1 cellular context compared by ENCODE assay signal in the genomic region with DNA sequence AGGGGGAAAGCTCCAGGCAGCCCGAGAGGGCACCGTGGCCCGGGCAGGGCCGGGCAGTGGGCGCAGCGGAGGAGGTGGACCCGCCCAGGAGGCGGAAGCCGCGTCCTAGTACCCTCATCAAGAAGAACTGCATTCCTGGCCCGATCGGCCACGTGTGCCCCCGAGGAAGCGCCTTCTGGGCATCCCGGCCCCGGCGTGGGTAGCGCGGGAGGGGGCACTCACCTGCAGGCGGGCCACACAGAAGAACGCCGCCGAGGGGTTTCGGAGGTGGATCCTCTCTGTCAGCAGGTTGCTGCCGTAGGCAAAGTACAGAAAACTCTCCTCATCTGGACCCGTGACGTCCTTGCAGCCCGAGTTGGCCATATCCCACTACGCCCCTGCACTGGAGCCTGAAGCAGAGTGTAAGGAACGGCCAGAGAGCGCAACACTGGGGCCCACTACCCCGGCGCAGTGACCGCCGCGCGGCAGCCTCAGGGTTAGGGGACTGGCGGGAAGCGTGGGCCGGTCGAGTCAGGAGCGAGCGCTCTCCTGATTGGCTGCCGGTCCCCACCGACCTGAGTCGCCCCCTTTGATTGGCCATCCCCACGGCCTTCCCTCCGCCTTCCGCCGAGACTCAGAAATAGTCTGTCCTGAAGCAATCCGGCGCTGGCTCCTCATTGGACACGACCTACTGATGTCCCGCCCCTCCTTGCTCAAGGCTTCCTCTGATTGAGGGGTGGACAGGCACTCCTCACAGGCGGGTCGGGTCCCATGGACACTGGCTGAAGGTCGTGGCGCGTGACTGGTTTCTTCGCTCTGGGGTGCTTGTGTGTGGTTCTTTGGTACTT.
TF ChIP-seq lines count a peak whose summit lies in the region.

A gene with protein sequence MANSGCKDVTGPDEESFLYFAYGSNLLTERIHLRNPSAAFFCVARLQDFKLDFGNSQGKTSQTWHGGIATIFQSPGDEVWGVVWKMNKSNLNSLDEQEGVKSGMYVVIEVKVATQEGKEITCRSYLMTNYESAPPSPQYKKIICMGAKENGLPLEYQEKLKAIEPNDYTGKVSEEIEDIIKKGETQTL (minus strand): TSS at position 483 of the 827 bp plus-strand sequence. CDS start 120 bp downstream, at position 363.

TF ChIP-seq in K562, 482 proteins besides CTCF, POLR2A, EP300 and RAD21 (continued from another document and continues in another):
- TF ChIP-seq CHD4 (IDR thresholded peaks at IDR 0.05; ENCODE audit: insufficient read depth, insufficient replicate concordance, low read depth, low read length, poor library complexity, severe bottlenecking), result no peak
- no peak for TF ChIP-seq ZNF75A (CRISPR knock-in tag; IDR thresholded peaks at IDR 0.05)
- TF ChIP-seq DMBX1 (CRISPR knock-in tag; IDR thresholded peaks at IDR 0.05; ENCODE audit: borderline replicate concordance), result no peak
- TF ChIP-seq, protein P1, sequence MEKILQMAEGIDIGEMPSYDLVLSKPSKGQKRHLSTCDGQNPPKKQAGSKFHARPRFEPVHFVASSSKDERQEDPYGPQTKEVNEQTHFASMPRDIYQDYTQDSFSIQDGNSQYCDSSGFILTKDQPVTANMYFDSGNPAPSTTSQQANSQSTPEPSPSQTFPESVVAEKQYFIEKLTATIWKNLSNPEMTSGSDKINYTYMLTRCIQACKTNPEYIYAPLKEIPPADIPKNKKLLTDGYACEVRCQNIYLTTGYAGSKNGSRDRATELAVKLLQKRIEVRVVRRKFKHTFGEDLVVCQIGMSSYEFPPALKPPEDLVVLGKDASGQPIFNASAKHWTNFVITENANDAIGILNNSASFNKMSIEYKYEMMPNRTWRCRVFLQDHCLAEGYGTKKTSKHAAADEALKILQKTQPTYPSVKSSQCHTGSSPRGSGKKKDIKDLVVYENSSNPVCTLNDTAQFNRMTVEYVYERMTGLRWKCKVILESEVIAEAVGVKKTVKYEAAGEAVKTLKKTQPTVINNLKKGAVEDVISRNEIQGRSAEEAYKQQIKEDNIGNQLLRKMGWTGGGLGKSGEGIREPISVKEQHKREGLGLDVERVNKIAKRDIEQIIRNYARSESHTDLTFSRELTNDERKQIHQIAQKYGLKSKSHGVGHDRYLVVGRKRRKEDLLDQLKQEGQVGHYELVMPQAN (IDR thresholded peaks at IDR 0.05; ENCODE audit: borderline replicate concordance), result peak; percentile 60; the same call in 1 of the 2 replicates
- no peak for TF ChIP-seq POLR3A (IDR thresholded peaks at IDR 0.05; ENCODE audit: borderline replicate concordance, extremely low read depth, insufficient read depth, insufficient read length)
- no peak for TF ChIP-seq ERF (CRISPR knock-in tag; IDR thresholded peaks at IDR 0.05)
- TF ChIP-seq, protein P2, sequence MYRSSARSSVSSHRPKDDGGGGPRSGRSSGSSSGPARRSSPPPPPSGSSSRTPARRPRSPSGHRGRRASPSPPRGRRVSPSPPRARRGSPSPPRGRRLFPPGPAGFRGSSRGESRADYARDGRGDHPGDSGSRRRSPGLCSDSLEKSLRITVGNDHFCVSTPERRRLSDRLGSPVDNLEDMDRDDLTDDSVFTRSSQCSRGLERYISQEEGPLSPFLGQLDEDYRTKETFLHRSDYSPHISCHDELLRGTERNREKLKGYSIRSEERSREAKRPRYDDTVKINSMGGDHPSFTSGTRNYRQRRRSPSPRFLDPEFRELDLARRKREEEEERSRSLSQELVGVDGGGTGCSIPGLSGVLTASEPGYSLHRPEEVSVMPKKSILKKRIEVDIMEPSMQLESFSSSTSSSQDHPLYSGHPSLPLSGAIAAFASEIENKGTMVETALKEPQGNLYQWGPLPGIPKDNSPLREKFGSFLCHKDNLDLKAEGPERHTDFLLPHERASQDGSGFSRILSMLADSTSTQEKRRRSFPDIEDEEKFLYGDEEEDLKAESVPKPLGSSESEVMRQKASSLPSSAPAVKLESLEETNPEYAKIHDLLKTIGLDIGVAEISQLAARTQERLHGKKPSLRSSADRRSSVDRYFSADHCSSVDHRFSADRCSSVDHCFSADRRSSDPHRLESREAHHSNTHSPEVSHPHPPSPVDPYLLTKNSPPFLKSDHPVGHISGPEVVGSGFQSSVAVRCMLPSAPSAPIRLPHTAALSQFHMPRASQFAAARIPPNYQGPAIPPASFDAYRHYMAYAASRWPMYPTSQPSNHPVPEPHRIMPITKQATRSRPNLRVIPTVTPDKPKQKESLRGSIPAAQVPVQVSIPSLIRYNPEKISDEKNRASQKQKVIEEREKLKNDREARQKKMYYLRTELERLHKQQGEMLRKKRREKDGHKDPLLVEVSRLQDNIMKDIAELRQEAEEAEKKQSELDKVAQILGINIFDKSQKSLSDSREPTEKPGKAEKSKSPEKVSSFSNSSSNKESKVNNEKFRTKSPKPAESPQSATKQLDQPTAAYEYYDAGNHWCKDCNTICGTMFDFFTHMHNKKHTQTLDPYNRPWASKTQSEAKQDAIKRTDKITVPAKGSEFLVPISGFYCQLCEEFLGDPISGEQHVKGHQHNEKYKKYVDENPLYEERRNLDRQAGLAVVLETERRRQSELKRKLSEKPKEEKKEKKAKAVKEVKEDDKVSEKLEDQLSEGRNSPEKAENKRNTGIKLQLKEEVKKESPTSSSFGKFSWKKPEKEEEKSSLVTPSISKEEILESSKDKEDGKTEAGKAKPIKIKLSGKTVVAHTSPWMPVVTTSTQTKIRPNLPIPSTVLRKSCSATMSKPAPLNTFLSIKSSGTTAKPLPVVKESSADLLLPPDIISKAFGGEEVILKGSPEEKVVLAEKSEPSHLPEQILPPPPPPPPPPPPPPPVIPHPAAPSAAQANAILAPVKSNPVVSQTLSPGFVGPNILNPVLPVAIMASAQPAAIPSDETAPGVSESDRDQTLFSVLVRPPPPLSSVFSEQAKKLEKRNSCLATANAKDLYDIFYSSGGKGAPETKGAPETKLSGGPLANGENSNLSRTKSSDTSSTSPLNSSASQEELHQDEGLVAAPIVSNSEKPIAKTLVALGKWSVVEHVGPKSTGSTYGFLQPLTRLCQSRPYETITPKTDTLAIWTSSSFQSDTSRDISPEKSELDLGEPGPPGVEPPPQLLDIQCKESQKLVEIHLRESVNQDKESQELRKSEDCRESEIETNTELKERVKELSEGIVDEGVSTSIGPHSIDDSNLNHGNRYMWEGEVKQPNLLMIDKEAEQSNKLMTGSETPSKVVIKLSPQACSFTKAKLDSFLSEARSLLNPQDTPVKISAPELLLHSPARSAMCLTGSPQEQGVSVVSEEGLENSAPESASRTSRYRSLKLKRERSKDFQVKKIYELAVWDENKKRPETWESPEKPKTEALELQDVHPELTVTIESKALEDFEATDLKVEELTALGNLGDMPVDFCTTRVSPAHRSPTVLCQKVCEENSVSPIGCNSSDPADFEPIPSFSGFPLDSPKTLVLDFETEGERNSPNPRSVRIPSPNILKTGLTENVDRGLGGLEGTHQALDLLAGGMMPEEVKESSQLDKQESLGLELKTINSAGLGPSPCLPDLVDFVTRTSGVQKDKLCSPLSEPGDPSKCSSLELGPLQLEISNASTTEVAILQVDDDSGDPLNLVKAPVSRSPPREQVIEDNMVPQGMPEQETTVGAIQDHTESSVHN (IDR thresholded peaks at IDR 0.05; ENCODE audit: borderline replicate concordance in 1 of 2, low read depth in 1 of 2), result no peak
- TF ChIP-seq, protein P3, sequence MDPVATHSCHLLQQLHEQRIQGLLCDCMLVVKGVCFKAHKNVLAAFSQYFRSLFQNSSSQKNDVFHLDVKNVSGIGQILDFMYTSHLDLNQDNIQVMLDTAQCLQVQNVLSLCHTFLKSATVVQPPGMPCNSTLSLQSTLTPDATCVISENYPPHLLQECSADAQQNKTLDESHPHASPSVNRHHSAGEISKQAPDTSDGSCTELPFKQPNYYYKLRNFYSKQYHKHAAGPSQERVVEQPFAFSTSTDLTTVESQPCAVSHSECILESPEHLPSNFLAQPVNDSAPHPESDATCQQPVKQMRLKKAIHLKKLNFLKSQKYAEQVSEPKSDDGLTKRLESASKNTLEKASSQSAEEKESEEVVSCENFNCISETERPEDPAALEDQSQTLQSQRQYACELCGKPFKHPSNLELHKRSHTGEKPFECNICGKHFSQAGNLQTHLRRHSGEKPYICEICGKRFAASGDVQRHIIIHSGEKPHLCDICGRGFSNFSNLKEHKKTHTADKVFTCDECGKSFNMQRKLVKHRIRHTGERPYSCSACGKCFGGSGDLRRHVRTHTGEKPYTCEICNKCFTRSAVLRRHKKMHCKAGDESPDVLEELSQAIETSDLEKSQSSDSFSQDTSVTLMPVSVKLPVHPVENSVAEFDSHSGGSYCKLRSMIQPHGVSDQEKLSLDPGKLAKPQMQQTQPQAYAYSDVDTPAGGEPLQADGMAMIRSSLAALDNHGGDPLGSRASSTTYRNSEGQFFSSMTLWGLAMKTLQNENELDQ (CRISPR knock-in tag; IDR thresholded peaks at IDR 0.05; ENCODE audit: borderline replicate concordance), result no peak
- TF ChIP-seq, protein P4, sequence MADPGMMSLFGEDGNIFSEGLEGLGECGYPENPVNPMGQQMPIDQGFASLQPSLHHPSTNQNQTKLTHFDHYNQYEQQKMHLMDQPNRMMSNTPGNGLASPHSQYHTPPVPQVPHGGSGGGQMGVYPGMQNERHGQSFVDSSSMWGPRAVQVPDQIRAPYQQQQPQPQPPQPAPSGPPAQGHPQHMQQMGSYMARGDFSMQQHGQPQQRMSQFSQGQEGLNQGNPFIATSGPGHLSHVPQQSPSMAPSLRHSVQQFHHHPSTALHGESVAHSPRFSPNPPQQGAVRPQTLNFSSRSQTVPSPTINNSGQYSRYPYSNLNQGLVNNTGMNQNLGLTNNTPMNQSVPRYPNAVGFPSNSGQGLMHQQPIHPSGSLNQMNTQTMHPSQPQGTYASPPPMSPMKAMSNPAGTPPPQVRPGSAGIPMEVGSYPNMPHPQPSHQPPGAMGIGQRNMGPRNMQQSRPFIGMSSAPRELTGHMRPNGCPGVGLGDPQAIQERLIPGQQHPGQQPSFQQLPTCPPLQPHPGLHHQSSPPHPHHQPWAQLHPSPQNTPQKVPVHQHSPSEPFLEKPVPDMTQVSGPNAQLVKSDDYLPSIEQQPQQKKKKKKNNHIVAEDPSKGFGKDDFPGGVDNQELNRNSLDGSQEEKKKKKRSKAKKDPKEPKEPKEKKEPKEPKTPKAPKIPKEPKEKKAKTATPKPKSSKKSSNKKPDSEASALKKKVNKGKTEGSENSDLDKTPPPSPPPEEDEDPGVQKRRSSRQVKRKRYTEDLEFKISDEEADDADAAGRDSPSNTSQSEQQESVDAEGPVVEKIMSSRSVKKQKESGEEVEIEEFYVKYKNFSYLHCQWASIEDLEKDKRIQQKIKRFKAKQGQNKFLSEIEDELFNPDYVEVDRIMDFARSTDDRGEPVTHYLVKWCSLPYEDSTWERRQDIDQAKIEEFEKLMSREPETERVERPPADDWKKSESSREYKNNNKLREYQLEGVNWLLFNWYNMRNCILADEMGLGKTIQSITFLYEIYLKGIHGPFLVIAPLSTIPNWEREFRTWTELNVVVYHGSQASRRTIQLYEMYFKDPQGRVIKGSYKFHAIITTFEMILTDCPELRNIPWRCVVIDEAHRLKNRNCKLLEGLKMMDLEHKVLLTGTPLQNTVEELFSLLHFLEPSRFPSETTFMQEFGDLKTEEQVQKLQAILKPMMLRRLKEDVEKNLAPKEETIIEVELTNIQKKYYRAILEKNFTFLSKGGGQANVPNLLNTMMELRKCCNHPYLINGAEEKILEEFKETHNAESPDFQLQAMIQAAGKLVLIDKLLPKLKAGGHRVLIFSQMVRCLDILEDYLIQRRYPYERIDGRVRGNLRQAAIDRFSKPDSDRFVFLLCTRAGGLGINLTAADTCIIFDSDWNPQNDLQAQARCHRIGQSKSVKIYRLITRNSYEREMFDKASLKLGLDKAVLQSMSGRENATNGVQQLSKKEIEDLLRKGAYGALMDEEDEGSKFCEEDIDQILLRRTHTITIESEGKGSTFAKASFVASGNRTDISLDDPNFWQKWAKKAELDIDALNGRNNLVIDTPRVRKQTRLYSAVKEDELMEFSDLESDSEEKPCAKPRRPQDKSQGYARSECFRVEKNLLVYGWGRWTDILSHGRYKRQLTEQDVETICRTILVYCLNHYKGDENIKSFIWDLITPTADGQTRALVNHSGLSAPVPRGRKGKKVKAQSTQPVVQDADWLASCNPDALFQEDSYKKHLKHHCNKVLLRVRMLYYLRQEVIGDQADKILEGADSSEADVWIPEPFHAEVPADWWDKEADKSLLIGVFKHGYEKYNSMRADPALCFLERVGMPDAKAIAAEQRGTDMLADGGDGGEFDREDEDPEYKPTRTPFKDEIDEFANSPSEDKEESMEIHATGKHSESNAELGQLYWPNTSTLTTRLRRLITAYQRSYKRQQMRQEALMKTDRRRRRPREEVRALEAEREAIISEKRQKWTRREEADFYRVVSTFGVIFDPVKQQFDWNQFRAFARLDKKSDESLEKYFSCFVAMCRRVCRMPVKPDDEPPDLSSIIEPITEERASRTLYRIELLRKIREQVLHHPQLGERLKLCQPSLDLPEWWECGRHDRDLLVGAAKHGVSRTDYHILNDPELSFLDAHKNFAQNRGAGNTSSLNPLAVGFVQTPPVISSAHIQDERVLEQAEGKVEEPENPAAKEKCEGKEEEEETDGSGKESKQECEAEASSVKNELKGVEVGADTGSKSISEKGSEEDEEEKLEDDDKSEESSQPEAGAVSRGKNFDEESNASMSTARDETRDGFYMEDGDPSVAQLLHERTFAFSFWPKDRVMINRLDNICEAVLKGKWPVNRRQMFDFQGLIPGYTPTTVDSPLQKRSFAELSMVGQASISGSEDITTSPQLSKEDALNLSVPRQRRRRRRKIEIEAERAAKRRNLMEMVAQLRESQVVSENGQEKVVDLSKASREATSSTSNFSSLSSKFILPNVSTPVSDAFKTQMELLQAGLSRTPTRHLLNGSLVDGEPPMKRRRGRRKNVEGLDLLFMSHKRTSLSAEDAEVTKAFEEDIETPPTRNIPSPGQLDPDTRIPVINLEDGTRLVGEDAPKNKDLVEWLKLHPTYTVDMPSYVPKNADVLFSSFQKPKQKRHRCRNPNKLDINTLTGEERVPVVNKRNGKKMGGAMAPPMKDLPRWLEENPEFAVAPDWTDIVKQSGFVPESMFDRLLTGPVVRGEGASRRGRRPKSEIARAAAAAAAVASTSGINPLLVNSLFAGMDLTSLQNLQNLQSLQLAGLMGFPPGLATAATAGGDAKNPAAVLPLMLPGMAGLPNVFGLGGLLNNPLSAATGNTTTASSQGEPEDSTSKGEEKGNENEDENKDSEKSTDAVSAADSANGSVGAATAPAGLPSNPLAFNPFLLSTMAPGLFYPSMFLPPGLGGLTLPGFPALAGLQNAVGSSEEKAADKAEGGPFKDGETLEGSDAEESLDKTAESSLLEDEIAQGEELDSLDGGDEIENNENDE (IDR thresholded peaks at IDR 0.05; ENCODE audit: low read depth, low read length), result no peak
- TF ChIP-seq SREBF1 (IDR thresholded peaks at IDR 0.05; ENCODE audit: borderline replicate concordance, low read depth, low read length), result no peak
- no peak for TF ChIP-seq HIVEP1 (CRISPR knock-in tag; IDR thresholded peaks at IDR 0.05)
- TF ChIP-seq FOXP1 (CRISPR knock-in tag; IDR thresholded peaks at IDR 0.05), result peak; percentile 88; the same call in 1 of the 2 replicates
- TF ChIP-seq, protein P5, sequence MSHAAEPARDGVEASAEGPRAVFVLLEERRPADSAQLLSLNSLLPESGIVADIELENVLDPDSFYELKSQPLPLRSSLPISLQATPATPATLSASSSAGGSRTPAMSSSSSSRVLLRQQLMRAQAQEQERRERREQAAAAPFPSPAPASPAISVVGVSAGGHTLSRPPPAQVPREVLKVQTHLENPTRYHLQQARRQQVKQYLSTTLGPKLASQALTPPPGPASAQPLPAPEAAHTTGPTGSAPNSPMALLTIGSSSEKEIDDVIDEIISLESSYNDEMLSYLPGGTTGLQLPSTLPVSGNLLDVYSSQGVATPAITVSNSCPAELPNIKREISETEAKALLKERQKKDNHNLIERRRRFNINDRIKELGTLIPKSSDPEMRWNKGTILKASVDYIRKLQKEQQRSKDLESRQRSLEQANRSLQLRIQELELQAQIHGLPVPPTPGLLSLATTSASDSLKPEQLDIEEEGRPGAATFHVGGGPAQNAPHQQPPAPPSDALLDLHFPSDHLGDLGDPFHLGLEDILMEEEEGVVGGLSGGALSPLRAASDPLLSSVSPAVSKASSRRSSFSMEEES (CRISPR knock-in tag; IDR thresholded peaks at IDR 0.05), result no peak
